In genomic region chr15:28726102-28726501, GRCh38 we compare ENCODE assay signal across 33 cellular contexts. TPM values are rescaled to one million over a fixed set of nuclear protein-coding genes. Genes with fewer than 3 reads are reported as not detected.
"Had no signal": no experiment of that assay in that cellular context is flagged by ENCODE, and none has a peak within 500 bp of the region (broad histone marks: within the 10 kb centered on the region; RNA-seq: fewer than 3 reads in every experiment).

No MANE protein-coding gene starts in this region.

- H3K9me3 ChIP-seq: adrenal gland, ascending aorta, body of pancreas, breast epithelium had no signal

- H3K4me1 ChIP-seq: adrenal gland, ascending aorta, breast epithelium had no signal

- DNase-seq: activated gamma-delta T cell; activated gamma-delta T cell treated with Interleukin-2 at 50 U/mL for 16 hours; activated naive CD4-positive, alpha-beta T cell; activated naive CD4-positive, alpha-beta T cell treated with anti-CD3 and anti-CD28 coated beads for 36 hours; activated naive CD4-positive, alpha-beta T cell treated with anti-CD3 and anti-CD28 coated beads, Interleukin-2, amount 10 ng/mL, durations not matched to agents 7 days and 5 days; activated naive CD4-positive, alpha-beta T cell treated with anti-CD3 and anti-CD28 coated beads, Interleukin-2, amount 50 U/mL, for 16 hours; activated naive CD4-positive, alpha-beta T cell treated with Interleukin-2 at 50 U/mL for 16 hours; activated naive CD8-positive, alpha-beta T cell treated with anti-CD3 and anti-CD28 coated beads for 36 hours; activated naive CD8-positive, alpha-beta T cell treated with anti-CD3 and anti-CD28 coated beads, Interleukin-2, amount 10 ng/mL, durations not matched to agents 7 days and 5 days; activated naive CD8-positive, alpha-beta T cell treated with anti-CD3 and anti-CD28 coated beads, Interleukin-2, amount 50 U/mL, for 24 hours; activated T-cell treated with anti-CD3 and anti-CD28 coated beads, Interleukin-2, amount 50 U/mL, for 1 hour; activated T-cell treated with anti-CD3 and anti-CD28 coated beads, Interleukin-2, amount 50 U/mL, for 24 hours; activated T-cell treated with anti-CD3 and anti-CD28 coated beads, Interleukin-2, amount 50 U/mL, for 4 hours; activated T-cell treated with anti-CD3 and anti-CD28 coated beads, Interleukin-2, amount 50 U/mL, for 48 hours; activated T-cell treated with anti-CD3 and anti-CD28 coated beads, Interleukin-2, amount 50 U/mL, for 72 hours; adrenal gland; amniotic stem cell; amygdala; anterior cingulate cortex; aorta; body of pancreas; brain microvascular endothelial cell; caudate nucleus; central memory CD4-positive, alpha-beta T cell; cerebellar nuclear complex had no signal

- FAIRE-seq: astrocyte, bronchial epithelial cell, colon had no signal

- H3K36me3 ChIP-seq: adrenal gland, ascending aorta, brain microvascular endothelial cell, breast epithelium, cardiac muscle cell had no signal

- H3K27ac ChIP-seq: adrenal gland, ascending aorta, body of pancreas, brain microvascular endothelial cell, breast epithelium, cardiac muscle cell had no signal

- H3K4me3 ChIP-seq: adrenal gland, ascending aorta, body of pancreas, breast epithelium, cardiac muscle cell had no signal

- ATAC-seq: activated naive CD4-positive, alpha-beta T cell treated with anti-CD3 and anti-CD28 coated beads, Interleukin-2, amount 50 U/mL, for 72 hours; activated naive CD8-positive, alpha-beta T cell treated with anti-CD3 and anti-CD28 coated beads, Interleukin-2, amount 50 U/mL, for 24 hours; activated T-cell treated with anti-CD3 and anti-CD28 coated beads, Interleukin-2, amount 50 U/mL, for 4 hours; activated T-cell treated with anti-CD3 and anti-CD28 coated beads, Interleukin-2, amount 50 U/mL, for 72 hours; activated T-helper 17 cell treated with anti-CD3 and anti-CD28 coated beads, Interleukin-2, amount 50 U/mL, for 72 hours; body of pancreas had no signal

RNA-seq across cellular contexts. Expression of gene GOLGA8M, which starts 13.9 kb away (rescaled TPM):
- total RNA-seq: activated T-cell treated with anti-CD3 and anti-CD28 coated beads, Interleukin-2, amount 50 U/mL, for 4 hours; body of pancreas; bronchial epithelial cell had no signal
- polyA plus RNA-seq: cardiac muscle cell had no signal
